Comparison of ENCODE assay signal across 1 cellular context in genomic region chr11:128551641-128552335, GRCh38.
TF ChIP-seq lines count a peak whose summit lies in the region.

No MANE protein-coding gene starts in this region.

TF ChIP-seq in GM12878, 131 proteins besides CTCF, POLR2A, EP300 and RAD21 (continued from another document and continues in another):
- no peak for TF ChIP-seq ZBTB40 (IDR thresholded peaks at IDR 0.05; ENCODE audit: borderline replicate concordance)
- peak; percentile 59 for TF ChIP-seq POLR2AphosphoS5 (IDR thresholded peaks at IDR 0.05; ENCODE audit: low read length)
- TF ChIP-seq PRDM15 (CRISPR knock-in tag; IDR thresholded peaks at IDR 0.05), result no peak
- no peak for TF ChIP-seq IRF3 (IDR thresholded peaks at IDR 0.05)
- peak; percentile 52; the same call in 1 of the 2 replicates for TF ChIP-seq RELB (IDR thresholded peaks at IDR 0.05; ENCODE audit: low read depth)
- TF ChIP-seq BACH1 (IDR thresholded peaks at IDR 0.05; ENCODE audit: borderline replicate concordance), result peak; percentile 82; the same call in 1 of the 2 replicates
- peak; percentile 15; the same call in 1 of the 2 replicates for TF ChIP-seq MYB (IDR thresholded peaks at IDR 0.05; ENCODE audit: borderline replicate concordance, low read depth, low read length)
- no peak for TF ChIP-seq ZNF592 (IDR thresholded peaks at IDR 0.05)
- TF ChIP-seq MEF2B (IDR thresholded peaks at IDR 0.05; ENCODE audit: partially characterized antibody, poor library complexity, severe bottlenecking), result peak; percentile 85
- 0 out of 2 replicates have a peak, but pooled peaks have one; percentile 26 for TF ChIP-seq TCF12 (IDR thresholded peaks at IDR 0.05; ENCODE audit: low read depth, low read length)
- peak; percentile 94 to 95 for TF ChIP-seq BHLHE40 (IDR thresholded peaks at IDR 0.05; ENCODE audit: borderline replicate concordance in 1 of 2, low read depth in 2 of 2, low read length in 1 of 2)
- TF ChIP-seq NRF1 (conservative IDR thresholded peaks at IDR 0.05; ENCODE audit: low read depth, low read length), result no peak
- TF ChIP-seq NFIC (IDR thresholded peaks at IDR 0.05; ENCODE audit: low read depth, low read length), result peak; percentile 82
- peak; percentile 57; the same call in 1 of the 2 replicates for TF ChIP-seq ZNF687 (IDR thresholded peaks at IDR 0.05)
- TF ChIP-seq ZZZ3 (IDR thresholded peaks at IDR 0.05; ENCODE audit: control insufficient read depth, insufficient read length, low read depth), result no peak
- 0 out of 2 replicates have a peak, but pooled peaks have one; percentile 37 for TF ChIP-seq SMAD5 (IDR thresholded peaks at IDR 0.05; ENCODE audit: low read depth)
- TF ChIP-seq HSF1 (IDR thresholded peaks at IDR 0.05; ENCODE audit: low read depth, low read length), result no peak
- TF ChIP-seq ETV6 (conservative IDR thresholded peaks at IDR 0.05 in 1 of 2, IDR thresholded peaks at IDR 0.05 in 1 of 2; ENCODE audit: borderline replicate concordance in 1 of 2, low read depth in 1 of 2), result peak in 1 of 2 experiments; percentile 37; a peak in 1 of 4 replicates
- TF ChIP-seq SP1 (IDR thresholded peaks at IDR 0.05; ENCODE audit: low read depth, low read length), result peak; percentile 6
- TF ChIP-seq FOXM1 (IDR thresholded peaks at IDR 0.05; ENCODE audit: low read depth, low read length), result peak; percentile 59
- TF ChIP-seq POLR2AphosphoS2 (IDR thresholded peaks at IDR 0.05; ENCODE audit: low read depth, low read length), result no peak
- peak; percentile 95 for TF ChIP-seq ATF7 (IDR thresholded peaks at IDR 0.05; ENCODE audit: low read depth)
- no peak for TF ChIP-seq MYC (IDR thresholded peaks at IDR 0.05; ENCODE audit: insufficient read depth, insufficient read length, insufficient replicate concordance, low read length, severe bottlenecking)
- TF ChIP-seq JUNB (IDR thresholded peaks at IDR 0.05), result peak; percentile 97
- TF ChIP-seq MXI1 (IDR thresholded peaks at IDR 0.05; ENCODE audit: low read depth, low read length), result 0 out of 2 replicates have a peak, but pooled peaks have one; percentile 17
- TF ChIP-seq CREB1 (IDR thresholded peaks at IDR 0.05; ENCODE audit: low read depth), result peak; percentile 82
- peak; percentile 93 for TF ChIP-seq ATF2 (IDR thresholded peaks at IDR 0.05; ENCODE audit: low read length)
- peak; percentile 65 for TF ChIP-seq PML (IDR thresholded peaks at IDR 0.05; ENCODE audit: low read length)
- peak; percentile 95 for TF ChIP-seq IRF4 (IDR thresholded peaks at IDR 0.05; ENCODE audit: low read depth, low read length)
- 0 out of 2 replicates have a peak, but pooled peaks have one; percentile 2 for TF ChIP-seq MEF2A (IDR thresholded peaks at IDR 0.05; ENCODE audit: insufficient read depth, low read depth, low read length)
